In the genomic region with DNA sequence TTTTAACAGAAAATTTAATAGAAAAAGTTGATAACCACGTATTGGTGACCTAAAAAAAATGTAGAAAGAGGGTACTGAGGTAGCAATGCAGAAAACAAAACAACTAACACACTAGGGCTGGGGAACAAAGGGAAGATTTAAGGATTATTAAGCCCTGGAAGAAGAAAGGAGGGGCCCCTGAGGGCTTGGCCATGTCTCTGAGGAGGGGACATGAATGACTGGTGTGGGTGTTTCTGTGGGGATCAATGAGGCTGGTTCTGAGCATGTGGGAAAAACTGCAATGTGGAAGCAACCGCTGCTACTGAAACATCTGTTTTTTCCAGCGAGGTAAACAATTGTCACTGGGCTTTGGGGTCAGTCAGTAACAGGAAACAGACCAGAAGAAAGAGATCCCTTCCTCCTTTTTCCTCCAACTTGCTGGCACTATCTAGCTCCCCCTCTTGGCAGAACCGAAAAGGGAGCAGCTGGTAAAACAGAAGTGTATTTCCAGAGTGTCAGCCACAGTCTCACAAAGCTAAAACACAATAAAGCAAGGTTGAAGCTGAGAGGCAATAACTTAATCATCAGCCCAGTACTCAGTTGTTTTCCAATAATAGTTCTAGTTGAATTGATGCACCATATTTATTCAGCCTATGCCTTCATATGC, we compare ENCODE assay signal across 10 cellular contexts. TPM values are rescaled to one million over a fixed set of nuclear protein-coding genes. Genes with fewer than 3 reads are reported as not detected.
A peak's percentile ranks its signal among the peaks of the same experiment; 100 is the strongest.
DNase-seq lines count a peak whose midpoint lies in the region; ATAC-seq and TF ChIP-seq lines count a peak whose summit lies in the region.
"Had no signal": no experiment of that assay in that cellular context is flagged by ENCODE, and none has a peak within 500 bp of the region (broad histone marks: within the 10 kb centered on the region; RNA-seq: fewer than 3 reads in every experiment).

No MANE protein-coding gene starts in this region.

- H3K36me3 ChIP-seq in OCI-LY1 (ENCODE audit: insufficient read depth, low read length) (no peaks in the 10 kb centered on the region), spleen (no peaks in the 10 kb centered on the region)

- H3K9me3 ChIP-seq in OCI-LY1 (ENCODE audit: low read length) (peaks cover 8% of the 10 kb centered on the region; the same call in 1 of the 2 replicates), spleen (peaks cover 0 to 32% (median 27%) of the 10 kb centered on the region in 8 donors)

- H3K4me3 ChIP-seq in OCI-LY1 (ENCODE audit: low read depth, low read length, poor library complexity, severe bottlenecking) (no peak overlapping the region), fibroblast of mammary gland (ENCODE audit: control insufficient read depth, low read depth, low read length) (no peak overlapping the region), spleen (no peak overlapping the region)

- H3K4me1 ChIP-seq in OCI-LY1 (ENCODE audit: insufficient read depth, low read length, severe bottlenecking) (no peaks in the 10 kb centered on the region), spleen (no peaks in the 10 kb centered on the region)

- H3K9ac ChIP-seq in OCI-LY1 (ENCODE audit: low read length): no peak overlapping the region

- no peaks in the 10 kb centered on the region for H4K20me1 ChIP-seq in OCI-LY1 (ENCODE audit: insufficient read depth, low read length)

- H3K27me3 Mint-ChIP-seq in activated T-cell treated with anti-CD3 and anti-CD28 coated beads, Interleukin-2, amount 50 U/mL, for 4 hours (ENCODE audit: low read depth): no peaks in the 10 kb centered on the region

- peaks cover 7% of the 10 kb centered on the region for H3K36me3 Mint-ChIP-seq in activated T-cell treated with anti-CD3 and anti-CD28 coated beads, Interleukin-2, amount 50 U/mL, for 4 hours (ENCODE audit: insufficient read depth)

- no peak overlapping the region for H3K4me3 Mint-ChIP-seq in activated T-cell treated with anti-CD3 and anti-CD28 coated beads, Interleukin-2, amount 50 U/mL, for 4 hours

- no peak overlapping the region for H2AFZ ChIP-seq in OCI-LY1 (ENCODE audit: low read length)

- no peak for ATAC-seq in activated T-cell treated with anti-CD3 and anti-CD28 coated beads, Interleukin-2, amount 50 U/mL, for 4 hours
- ATAC-seq in GM18517 (IDR thresholded peaks at IDR 0.05; ENCODE audit: unreplicated experiment): no peak
- no peak for ATAC-seq in HG03469 (IDR thresholded peaks at IDR 0.05; ENCODE audit: unreplicated experiment)

- H3K27me3 ChIP-seq in OCI-LY1 (ENCODE audit: insufficient read depth, low read length) (no peaks in the 10 kb centered on the region), spleen (replicated peaks in 1 of 7) (no peaks in the 10 kb centered on the region)

- TF ChIP-seq CTCF in 22Rv1 (IDR thresholded peaks at IDR 0.05): peak; percentile 61
- TF ChIP-seq CTCF in GM12873 (IDR thresholded peaks at IDR 0.05; ENCODE audit: insufficient read depth, low read depth, low read length, missing control alignments): peak; percentile 51
- TF ChIP-seq CTCF in OCI-LY1 (IDR thresholded peaks at IDR 0.05; ENCODE audit: low read length): peak; percentile 49; the same call in 1 of the 2 replicates
- peak; percentile 51 for TF ChIP-seq CTCF in fibroblast of mammary gland (conservative IDR thresholded peaks at IDR 0.05; ENCODE audit: control insufficient read depth, insufficient read depth, low read depth, low read length)
- TF ChIP-seq CTCF in spleen (IDR thresholded peaks at IDR 0.05 in 8 of 11, conservative IDR thresholded peaks at IDR 0.05 in 3 of 11): no peak

- H3K4me2 ChIP-seq in OCI-LY1 (ENCODE audit: low read length): no peak overlapping the region

- H3K9me3 Mint-ChIP-seq in activated T-cell treated with anti-CD3 and anti-CD28 coated beads, Interleukin-2, amount 50 U/mL, for 4 hours: peaks cover 22% of the 10 kb centered on the region

- H3F3A ChIP-seq in OCI-LY1 (ENCODE audit: insufficient read depth, low read length): no peaks in the 10 kb centered on the region

- DNase-seq in fibroblast of mammary gland (ENCODE audit: low read depth) (peak; percentile 16), spleen (no peak)
- DNase-seq in activated T-cell treated with anti-CD3 and anti-CD28 coated beads, Interleukin-2, amount 50 U/mL, for 4 hours: no peak
- DNase-seq: activated CD4-positive, CD25-positive, alpha-beta regulatory T cell treated with anti-CD3 and anti-CD28 coated beads, Interleukin-2, amount 50 U/mL, for 72 hours; NCI-H1694 treated with DMSO at 0.1 percent for 48 hours had no signal

- WGBS in spleen, 5 donors: 37 to 49% (median 48%) methylated on average over 4 of the region's 4 CpGs

- no peak for TF ChIP-seq POLR2A in spleen (IDR thresholded peaks at IDR 0.05)

- H3K27ac ChIP-seq in 22Rv1 (no peak overlapping the region), OCI-LY1 (ENCODE audit: low read depth, low read length, poor library complexity, severe bottlenecking) (no peak overlapping the region), spleen (no peak overlapping the region)

- H3K9me2 ChIP-seq in OCI-LY1 (ENCODE audit: low read depth, low read length): no peaks in the 10 kb centered on the region

- no peaks in the 10 kb centered on the region for H3K79me2 ChIP-seq in OCI-LY1 (ENCODE audit: insufficient read depth, low read length)

- H3K4me1 Mint-ChIP-seq in activated T-cell treated with anti-CD3 and anti-CD28 coated beads, Interleukin-2, amount 50 U/mL, for 4 hours (ENCODE audit: low read depth): no peaks in the 10 kb centered on the region

- intact Hi-C loops in spleen (cut with DNase I; ENCODE audit: low total_unique reads): no loop called here

RNA-seq across cellular contexts. Expression of a gene that starts 48.3 kb away (rescaled TPM):
- total RNA-seq in spleen: 10 to 100 TPM in 6 of 7 donors, 1 to 10 TPM in 1; 7.7 to 31.1 (median 16.5) TPM
- 1 to 10 TPM; 5.2 to 7.9 (median 7.4) TPM for polyA plus RNA-seq in spleen
- total RNA-seq in activated T-cell treated with anti-CD3 and anti-CD28 coated beads, Interleukin-2, amount 50 U/mL, for 4 hours: 10 to 100 TPM; 25.3 to 32.5 (median 27.7) TPM

RNA-seq across cellular contexts. Expression of a gene that starts 48.7 kb away (rescaled TPM):
- total RNA-seq in spleen: 100 to 1,000 TPM in 6 of 7 donors, 10 to 100 TPM in 1; 87.8 to 150 (median 114) TPM
- polyA plus RNA-seq in spleen: 100 to 1,000 TPM in 2 of 3 donors, 10 to 100 TPM in 1; 76.9 to 128 (median 115) TPM
- total RNA-seq in activated T-cell treated with anti-CD3 and anti-CD28 coated beads, Interleukin-2, amount 50 U/mL, for 4 hours: 100 to 1,000 TPM; 597 to 728 (median 646) TPM

Comparison
In these comparisons a context has a peak if more than half of its experiments do, and no peak if none do; other contexts are left out.
1. CTCF ChIP-seq: peak in 22Rv1 (single experiment), GM12873 (single experiment), OCI-LY1 (single experiment) and fibroblast of mammary gland (single experiment); none in spleen (0 of 11).